ENCODE assay signal across 9 cellular contexts in the genomic region with DNA sequence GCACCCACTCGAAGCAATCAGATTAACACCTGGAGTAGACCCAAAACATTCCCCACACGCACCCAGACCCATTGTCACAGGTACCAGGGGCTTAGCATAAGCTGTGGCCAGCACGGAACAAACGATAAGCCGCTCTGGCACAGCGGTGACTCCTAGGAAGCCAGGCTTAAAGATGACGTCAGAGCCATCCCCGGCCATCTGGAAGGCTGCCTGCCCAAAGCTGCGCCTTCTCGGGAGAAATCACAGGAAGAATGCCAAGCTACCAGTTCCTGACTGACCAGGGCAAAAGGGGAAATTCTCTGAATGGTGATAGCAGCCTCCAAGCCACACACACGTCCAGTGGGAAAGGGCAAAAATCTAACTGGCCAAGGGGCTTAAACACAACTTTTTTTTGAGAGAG. TPM values are rescaled to one million over a fixed set of nuclear protein-coding genes. Genes with fewer than 3 reads are reported as not detected.
DNase-seq lines count a peak whose midpoint lies in the region; ATAC-seq and TF ChIP-seq lines count a peak whose summit lies in the region.
"Had no signal": no experiment of that assay in that cellular context is flagged by ENCODE, and none has a peak within 500 bp of the region (broad histone marks: within the 10 kb centered on the region; RNA-seq: fewer than 3 reads in every experiment).

No MANE protein-coding gene starts in this region.

- H3K36me3 Mint-ChIP-seq in effector memory CD8-positive, alpha-beta T cell (ENCODE audit: insufficient read depth) = peaks cover 4% of the 10 kb centered on the region
- H3K36me3 Mint-ChIP-seq: immature natural killer cell had no signal

- peaks cover 0 to 7% of the 10 kb centered on the region in 2 donors for H3K27me3 Mint-ChIP-seq in effector memory CD8-positive, alpha-beta T cell

- H3K4me3 Mint-ChIP-seq in effector memory CD8-positive, alpha-beta T cell = no peak overlapping the region
- H3K4me3 Mint-ChIP-seq: immature natural killer cell had no signal

- H3K9ac ChIP-seq in skeletal muscle satellite cell (ENCODE audit: low read depth, low read length) = no peak overlapping the region

- H3K9me3 ChIP-seq in gastroesophageal sphincter (no peaks in the 10 kb centered on the region), skeletal muscle satellite cell (replicated peaks; ENCODE audit: low read length) (peaks cover 3% of the 10 kb centered on the region)

- H3K9me3 Mint-ChIP-seq in effector memory CD8-positive, alpha-beta T cell = no peaks in the 10 kb centered on the region
- H3K9me3 Mint-ChIP-seq: immature natural killer cell had no signal

- 32 to 100% methylated on average over 1 to 11 of the region's 11 CpGs for WGBS in gastroesophageal sphincter (ENCODE audit: low coverage in 1 of 2), 2 donors

- TF ChIP-seq EP300 in gastroesophageal sphincter (IDR thresholded peaks at IDR 0.05) = no peak

- H3K27me3 ChIP-seq in gastroesophageal sphincter = peaks cover 11% of the 10 kb centered on the region
- peaks cover 18% of the 10 kb centered on the region for H3K27me3 ChIP-seq in skeletal muscle satellite cell (ENCODE audit: control insufficient read depth, insufficient read depth, low read length)

- H3K4me2 ChIP-seq in skeletal muscle satellite cell (ENCODE audit: low read length) = peak overlapping the region; percentile 77

- TF ChIP-seq POLR2A in gastroesophageal sphincter (IDR thresholded peaks at IDR 0.05) = no peak

- no peak for TF ChIP-seq CTCF in gastroesophageal sphincter (IDR thresholded peaks at IDR 0.05)

- ATAC-seq in gastroesophageal sphincter (peak; percentile 85), GM19023 (IDR thresholded peaks at IDR 0.05; ENCODE audit: unreplicated experiment) (no peak), HG03571 (IDR thresholded peaks at IDR 0.05; ENCODE audit: unreplicated experiment) (no peak)
- ATAC-seq in effector memory CD8-positive, alpha-beta T cell (replicated peaks) = no peak

- H3K4me1 ChIP-seq in gastroesophageal sphincter = peaks cover 0 to 7% (median 0%) of the 10 kb centered on the region in 3 donors
- peaks cover 17% of the 10 kb centered on the region for H3K4me1 ChIP-seq in skeletal muscle satellite cell (ENCODE audit: control insufficient read depth, insufficient read depth, low read length)

- H3K4me3 ChIP-seq in gastroesophageal sphincter = no peak overlapping the region
- H3K4me3 ChIP-seq in skeletal muscle satellite cell (ENCODE audit: low read length) = no peak overlapping the region

- no peaks in the 10 kb centered on the region for H3K4me1 Mint-ChIP-seq in effector memory CD8-positive, alpha-beta T cell (ENCODE audit: low read depth in 2 of 2)
- H3K4me1 Mint-ChIP-seq: immature natural killer cell had no signal

- H3K36me3 ChIP-seq in gastroesophageal sphincter = no peaks in the 10 kb centered on the region
- no peaks in the 10 kb centered on the region for H3K36me3 ChIP-seq in skeletal muscle satellite cell (ENCODE audit: insufficient read depth, low read length)

- peak overlapping the region in 1 of 4 donors; percentile 5 for H3K27ac ChIP-seq in gastroesophageal sphincter

- H3K27ac Mint-ChIP-seq in effector memory CD8-positive, alpha-beta T cell = no peak overlapping the region
- H3K27ac Mint-ChIP-seq: immature natural killer cell had no signal

- DNase-seq in H4 (ENCODE audit: low spot score) (peak; percentile 94), RPMI7951 (ENCODE audit: low read depth) (peak; percentile 91), NCI-H1417 treated with DMSO at 0.1 percent for 48 hours (lab: John Stamatoyannopoulos, UW) (no peak)
- DNase-seq in effector memory CD8-positive, alpha-beta T cell = no peak
- DNase-seq: immature natural killer cell had no signal

RNA-seq across cellular contexts. Expression of gene WIPI2, which starts 13.0 kb away (rescaled TPM):
- total RNA-seq in H4 (2014; rRNA removed; shearing (Covaris generic)) = 72.6 and 73.3 TPM in 2 replicates
- 53.7 and 62.7 TPM in 2 replicates for total RNA-seq in RPMI7951 (2014; rRNA removed; shearing (Covaris generic))
- total RNA-seq in gastroesophageal sphincter = 10 to 100 TPM; 51.2 to 59.2 (median 54.9) TPM
- total RNA-seq in skeletal muscle satellite cell (2012; rRNA removed) = 54.6 and 62.4 TPM in 2 replicates

Comparison
In these comparisons a context has a peak if more than half of its experiments do, and no peak if none do; other contexts are left out.
1. DNase-seq: peak in H4 (single experiment) and RPMI7951 (single experiment); none in effector memory CD8-positive, alpha-beta T cell (0 of 3) and NCI-H1417 treated with DMSO at 0.1 percent for 48 hours (single experiment).